Comparison of ENCODE assay signal across 1 cellular context in the genomic region with DNA sequence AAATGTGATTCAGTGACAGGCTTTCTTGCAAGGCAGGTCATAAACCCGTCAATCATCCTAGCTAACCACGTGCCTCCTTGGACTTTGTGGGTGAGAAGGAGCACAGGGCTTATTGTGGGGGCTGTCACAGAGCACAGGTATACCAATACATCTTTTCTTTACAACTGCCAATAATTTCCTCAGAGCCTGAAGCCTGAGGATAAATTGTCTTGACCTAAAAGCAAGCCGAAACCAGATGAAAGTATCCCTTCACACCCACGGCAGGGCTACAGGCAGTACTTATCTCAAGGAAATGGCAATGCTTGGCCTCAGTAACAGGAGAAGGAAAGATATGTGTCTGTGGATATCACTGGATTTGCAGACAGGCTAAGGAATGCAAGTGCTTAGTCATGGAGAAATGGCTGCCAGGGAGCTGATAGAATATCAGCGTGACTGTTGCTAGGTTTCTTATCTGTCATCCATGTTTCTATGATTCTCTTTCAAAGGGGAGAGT.
TF ChIP-seq lines count a peak whose summit lies in the region.

No MANE protein-coding gene starts in this region.

TF ChIP-seq in K562, 482 proteins besides CTCF, POLR2A, EP300 and RAD21 (continued from another document and continues in another):
- TF ChIP-seq, protein P1, sequence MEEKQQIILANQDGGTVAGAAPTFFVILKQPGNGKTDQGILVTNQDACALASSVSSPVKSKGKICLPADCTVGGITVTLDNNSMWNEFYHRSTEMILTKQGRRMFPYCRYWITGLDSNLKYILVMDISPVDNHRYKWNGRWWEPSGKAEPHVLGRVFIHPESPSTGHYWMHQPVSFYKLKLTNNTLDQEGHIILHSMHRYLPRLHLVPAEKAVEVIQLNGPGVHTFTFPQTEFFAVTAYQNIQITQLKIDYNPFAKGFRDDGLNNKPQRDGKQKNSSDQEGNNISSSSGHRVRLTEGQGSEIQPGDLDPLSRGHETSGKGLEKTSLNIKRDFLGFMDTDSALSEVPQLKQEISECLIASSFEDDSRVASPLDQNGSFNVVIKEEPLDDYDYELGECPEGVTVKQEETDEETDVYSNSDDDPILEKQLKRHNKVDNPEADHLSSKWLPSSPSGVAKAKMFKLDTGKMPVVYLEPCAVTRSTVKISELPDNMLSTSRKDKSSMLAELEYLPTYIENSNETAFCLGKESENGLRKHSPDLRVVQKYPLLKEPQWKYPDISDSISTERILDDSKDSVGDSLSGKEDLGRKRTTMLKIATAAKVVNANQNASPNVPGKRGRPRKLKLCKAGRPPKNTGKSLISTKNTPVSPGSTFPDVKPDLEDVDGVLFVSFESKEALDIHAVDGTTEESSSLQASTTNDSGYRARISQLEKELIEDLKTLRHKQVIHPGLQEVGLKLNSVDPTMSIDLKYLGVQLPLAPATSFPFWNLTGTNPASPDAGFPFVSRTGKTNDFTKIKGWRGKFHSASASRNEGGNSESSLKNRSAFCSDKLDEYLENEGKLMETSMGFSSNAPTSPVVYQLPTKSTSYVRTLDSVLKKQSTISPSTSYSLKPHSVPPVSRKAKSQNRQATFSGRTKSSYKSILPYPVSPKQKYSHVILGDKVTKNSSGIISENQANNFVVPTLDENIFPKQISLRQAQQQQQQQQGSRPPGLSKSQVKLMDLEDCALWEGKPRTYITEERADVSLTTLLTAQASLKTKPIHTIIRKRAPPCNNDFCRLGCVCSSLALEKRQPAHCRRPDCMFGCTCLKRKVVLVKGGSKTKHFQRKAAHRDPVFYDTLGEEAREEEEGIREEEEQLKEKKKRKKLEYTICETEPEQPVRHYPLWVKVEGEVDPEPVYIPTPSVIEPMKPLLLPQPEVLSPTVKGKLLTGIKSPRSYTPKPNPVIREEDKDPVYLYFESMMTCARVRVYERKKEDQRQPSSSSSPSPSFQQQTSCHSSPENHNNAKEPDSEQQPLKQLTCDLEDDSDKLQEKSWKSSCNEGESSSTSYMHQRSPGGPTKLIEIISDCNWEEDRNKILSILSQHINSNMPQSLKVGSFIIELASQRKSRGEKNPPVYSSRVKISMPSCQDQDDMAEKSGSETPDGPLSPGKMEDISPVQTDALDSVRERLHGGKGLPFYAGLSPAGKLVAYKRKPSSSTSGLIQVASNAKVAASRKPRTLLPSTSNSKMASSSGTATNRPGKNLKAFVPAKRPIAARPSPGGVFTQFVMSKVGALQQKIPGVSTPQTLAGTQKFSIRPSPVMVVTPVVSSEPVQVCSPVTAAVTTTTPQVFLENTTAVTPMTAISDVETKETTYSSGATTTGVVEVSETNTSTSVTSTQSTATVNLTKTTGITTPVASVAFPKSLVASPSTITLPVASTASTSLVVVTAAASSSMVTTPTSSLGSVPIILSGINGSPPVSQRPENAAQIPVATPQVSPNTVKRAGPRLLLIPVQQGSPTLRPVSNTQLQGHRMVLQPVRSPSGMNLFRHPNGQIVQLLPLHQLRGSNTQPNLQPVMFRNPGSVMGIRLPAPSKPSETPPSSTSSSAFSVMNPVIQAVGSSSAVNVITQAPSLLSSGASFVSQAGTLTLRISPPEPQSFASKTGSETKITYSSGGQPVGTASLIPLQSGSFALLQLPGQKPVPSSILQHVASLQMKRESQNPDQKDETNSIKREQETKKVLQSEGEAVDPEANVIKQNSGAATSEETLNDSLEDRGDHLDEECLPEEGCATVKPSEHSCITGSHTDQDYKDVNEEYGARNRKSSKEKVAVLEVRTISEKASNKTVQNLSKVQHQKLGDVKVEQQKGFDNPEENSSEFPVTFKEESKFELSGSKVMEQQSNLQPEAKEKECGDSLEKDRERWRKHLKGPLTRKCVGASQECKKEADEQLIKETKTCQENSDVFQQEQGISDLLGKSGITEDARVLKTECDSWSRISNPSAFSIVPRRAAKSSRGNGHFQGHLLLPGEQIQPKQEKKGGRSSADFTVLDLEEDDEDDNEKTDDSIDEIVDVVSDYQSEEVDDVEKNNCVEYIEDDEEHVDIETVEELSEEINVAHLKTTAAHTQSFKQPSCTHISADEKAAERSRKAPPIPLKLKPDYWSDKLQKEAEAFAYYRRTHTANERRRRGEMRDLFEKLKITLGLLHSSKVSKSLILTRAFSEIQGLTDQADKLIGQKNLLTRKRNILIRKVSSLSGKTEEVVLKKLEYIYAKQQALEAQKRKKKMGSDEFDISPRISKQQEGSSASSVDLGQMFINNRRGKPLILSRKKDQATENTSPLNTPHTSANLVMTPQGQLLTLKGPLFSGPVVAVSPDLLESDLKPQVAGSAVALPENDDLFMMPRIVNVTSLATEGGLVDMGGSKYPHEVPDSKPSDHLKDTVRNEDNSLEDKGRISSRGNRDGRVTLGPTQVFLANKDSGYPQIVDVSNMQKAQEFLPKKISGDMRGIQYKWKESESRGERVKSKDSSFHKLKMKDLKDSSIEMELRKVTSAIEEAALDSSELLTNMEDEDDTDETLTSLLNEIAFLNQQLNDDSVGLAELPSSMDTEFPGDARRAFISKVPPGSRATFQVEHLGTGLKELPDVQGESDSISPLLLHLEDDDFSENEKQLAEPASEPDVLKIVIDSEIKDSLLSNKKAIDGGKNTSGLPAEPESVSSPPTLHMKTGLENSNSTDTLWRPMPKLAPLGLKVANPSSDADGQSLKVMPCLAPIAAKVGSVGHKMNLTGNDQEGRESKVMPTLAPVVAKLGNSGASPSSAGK (IDR thresholded peaks at IDR 0.05), result peak; percentile 92
- TF ChIP-seq MTA2 (IDR thresholded peaks at IDR 0.05; ENCODE audit: low read depth) (peak; percentile 94), CC2D1A (IDR thresholded peaks at IDR 0.05) (peak; percentile 94; the same call in 1 of the 2 replicates), CREB1 (IDR thresholded peaks at IDR 0.05) (peak; percentile 75), CREB1 (CRISPR knock-in tag; IDR thresholded peaks at IDR 0.05) (peak; percentile 42; the same call in 1 of the 2 replicates), TFAM (CRISPR knock-in tag; conservative IDR thresholded peaks at IDR 0.05) (no peak), MBD2 (IDR thresholded peaks at IDR 0.05; ENCODE audit: borderline replicate concordance, low read depth) (peak; percentile 81; the same call in 1 of the 2 replicates), SP1 (CRISPR knock-in tag; IDR thresholded peaks at IDR 0.05) (no peak; the same call in 1 of the 2 replicates), ZKSCAN8 (CRISPR knock-in tag; IDR thresholded peaks at IDR 0.05) (peak; percentile 59; the same call in 1 of the 2 replicates), RBBP5 (IDR thresholded peaks at IDR 0.05; ENCODE audit: borderline replicate concordance, insufficient read depth, low read length, poor library complexity, severe bottlenecking) (peak; percentile 36), JUND (IDR thresholded peaks at IDR 0.05; ENCODE audit: borderline replicate concordance, low read depth, low read length) (peak; percentile 90), JUND (tag; IDR thresholded peaks at IDR 0.05; ENCODE audit: borderline replicate concordance, low read depth, low read length) (peak; percentile 91; the same call in 2 of the 3 replicates), TEAD4 (IDR thresholded peaks at IDR 0.05; ENCODE audit: low read length) (peak; percentile 99), TEAD4 (CRISPR knock-in tag; IDR thresholded peaks at IDR 0.05; ENCODE audit: borderline replicate concordance) (no peak), ZBED1 (IDR thresholded peaks at IDR 0.05) (no peak), SRSF9 (IDR thresholded peaks at IDR 0.05; ENCODE audit: borderline replicate concordance, low read depth, low read length) (no peak), MEIS2 (IDR thresholded peaks at IDR 0.05; ENCODE audit: partially characterized antibody) (peak; percentile 96), ETS2 (tag; IDR thresholded peaks at IDR 0.05; ENCODE audit: borderline replicate concordance, poor library complexity, severe bottlenecking) (no peak)
- TF ChIP-seq, protein P2, sequence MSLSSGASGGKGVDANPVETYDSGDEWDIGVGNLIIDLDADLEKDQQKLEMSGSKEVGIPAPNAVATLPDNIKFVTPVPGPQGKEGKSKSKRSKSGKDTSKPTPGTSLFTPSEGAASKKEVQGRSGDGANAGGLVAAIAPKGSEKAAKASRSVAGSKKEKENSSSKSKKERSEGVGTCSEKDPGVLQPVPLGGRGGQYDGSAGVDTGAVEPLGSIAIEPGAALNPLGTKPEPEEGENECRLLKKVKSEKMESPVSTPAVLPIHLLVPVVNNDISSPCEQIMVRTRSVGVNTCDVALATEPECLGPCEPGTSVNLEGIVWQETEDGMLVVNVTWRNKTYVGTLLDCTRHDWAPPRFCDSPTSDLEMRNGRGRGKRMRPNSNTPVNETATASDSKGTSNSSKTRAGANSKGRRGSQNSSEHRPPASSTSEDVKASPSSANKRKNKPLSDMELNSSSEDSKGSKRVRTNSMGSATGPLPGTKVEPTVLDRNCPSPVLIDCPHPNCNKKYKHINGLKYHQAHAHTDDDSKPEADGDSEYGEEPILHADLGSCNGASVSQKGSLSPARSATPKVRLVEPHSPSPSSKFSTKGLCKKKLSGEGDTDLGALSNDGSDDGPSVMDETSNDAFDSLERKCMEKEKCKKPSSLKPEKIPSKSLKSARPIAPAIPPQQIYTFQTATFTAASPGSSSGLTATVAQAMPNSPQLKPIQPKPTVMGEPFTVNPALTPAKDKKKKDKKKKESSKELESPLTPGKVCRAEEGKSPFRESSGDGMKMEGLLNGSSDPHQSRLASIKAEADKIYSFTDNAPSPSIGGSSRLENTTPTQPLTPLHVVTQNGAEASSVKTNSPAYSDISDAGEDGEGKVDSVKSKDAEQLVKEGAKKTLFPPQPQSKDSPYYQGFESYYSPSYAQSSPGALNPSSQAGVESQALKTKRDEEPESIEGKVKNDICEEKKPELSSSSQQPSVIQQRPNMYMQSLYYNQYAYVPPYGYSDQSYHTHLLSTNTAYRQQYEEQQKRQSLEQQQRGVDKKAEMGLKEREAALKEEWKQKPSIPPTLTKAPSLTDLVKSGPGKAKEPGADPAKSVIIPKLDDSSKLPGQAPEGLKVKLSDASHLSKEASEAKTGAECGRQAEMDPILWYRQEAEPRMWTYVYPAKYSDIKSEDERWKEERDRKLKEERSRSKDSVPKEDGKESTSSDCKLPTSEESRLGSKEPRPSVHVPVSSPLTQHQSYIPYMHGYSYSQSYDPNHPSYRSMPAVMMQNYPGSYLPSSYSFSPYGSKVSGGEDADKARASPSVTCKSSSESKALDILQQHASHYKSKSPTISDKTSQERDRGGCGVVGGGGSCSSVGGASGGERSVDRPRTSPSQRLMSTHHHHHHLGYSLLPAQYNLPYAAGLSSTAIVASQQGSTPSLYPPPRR (CRISPR knock-in tag; IDR thresholded peaks at IDR 0.05; ENCODE audit: borderline replicate concordance), result no peak
- TF ChIP-seq, protein P3, sequence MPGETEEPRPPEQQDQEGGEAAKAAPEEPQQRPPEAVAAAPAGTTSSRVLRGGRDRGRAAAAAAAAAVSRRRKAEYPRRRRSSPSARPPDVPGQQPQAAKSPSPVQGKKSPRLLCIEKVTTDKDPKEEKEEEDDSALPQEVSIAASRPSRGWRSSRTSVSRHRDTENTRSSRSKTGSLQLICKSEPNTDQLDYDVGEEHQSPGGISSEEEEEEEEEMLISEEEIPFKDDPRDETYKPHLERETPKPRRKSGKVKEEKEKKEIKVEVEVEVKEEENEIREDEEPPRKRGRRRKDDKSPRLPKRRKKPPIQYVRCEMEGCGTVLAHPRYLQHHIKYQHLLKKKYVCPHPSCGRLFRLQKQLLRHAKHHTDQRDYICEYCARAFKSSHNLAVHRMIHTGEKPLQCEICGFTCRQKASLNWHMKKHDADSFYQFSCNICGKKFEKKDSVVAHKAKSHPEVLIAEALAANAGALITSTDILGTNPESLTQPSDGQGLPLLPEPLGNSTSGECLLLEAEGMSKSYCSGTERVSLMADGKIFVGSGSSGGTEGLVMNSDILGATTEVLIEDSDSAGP (CRISPR knock-in tag; IDR thresholded peaks at IDR 0.05), result no peak
- TF ChIP-seq, protein P4, sequence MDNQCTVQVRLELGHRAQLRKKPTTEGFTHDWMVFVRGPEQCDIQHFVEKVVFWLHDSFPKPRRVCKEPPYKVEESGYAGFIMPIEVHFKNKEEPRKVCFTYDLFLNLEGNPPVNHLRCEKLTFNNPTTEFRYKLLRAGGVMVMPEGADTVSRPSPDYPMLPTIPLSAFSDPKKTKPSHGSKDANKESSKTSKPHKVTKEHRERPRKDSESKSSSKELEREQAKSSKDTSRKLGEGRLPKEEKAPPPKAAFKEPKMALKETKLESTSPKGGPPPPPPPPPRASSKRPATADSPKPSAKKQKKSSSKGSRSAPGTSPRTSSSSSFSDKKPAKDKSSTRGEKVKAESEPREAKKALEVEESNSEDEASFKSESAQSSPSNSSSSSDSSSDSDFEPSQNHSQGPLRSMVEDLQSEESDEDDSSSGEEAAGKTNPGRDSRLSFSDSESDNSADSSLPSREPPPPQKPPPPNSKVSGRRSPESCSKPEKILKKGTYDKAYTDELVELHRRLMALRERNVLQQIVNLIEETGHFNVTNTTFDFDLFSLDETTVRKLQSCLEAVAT (IDR thresholded peaks at IDR 0.05), result peak; percentile 59 to 78; a peak in 2 of 4 replicates
- TF ChIP-seq, protein P5, sequence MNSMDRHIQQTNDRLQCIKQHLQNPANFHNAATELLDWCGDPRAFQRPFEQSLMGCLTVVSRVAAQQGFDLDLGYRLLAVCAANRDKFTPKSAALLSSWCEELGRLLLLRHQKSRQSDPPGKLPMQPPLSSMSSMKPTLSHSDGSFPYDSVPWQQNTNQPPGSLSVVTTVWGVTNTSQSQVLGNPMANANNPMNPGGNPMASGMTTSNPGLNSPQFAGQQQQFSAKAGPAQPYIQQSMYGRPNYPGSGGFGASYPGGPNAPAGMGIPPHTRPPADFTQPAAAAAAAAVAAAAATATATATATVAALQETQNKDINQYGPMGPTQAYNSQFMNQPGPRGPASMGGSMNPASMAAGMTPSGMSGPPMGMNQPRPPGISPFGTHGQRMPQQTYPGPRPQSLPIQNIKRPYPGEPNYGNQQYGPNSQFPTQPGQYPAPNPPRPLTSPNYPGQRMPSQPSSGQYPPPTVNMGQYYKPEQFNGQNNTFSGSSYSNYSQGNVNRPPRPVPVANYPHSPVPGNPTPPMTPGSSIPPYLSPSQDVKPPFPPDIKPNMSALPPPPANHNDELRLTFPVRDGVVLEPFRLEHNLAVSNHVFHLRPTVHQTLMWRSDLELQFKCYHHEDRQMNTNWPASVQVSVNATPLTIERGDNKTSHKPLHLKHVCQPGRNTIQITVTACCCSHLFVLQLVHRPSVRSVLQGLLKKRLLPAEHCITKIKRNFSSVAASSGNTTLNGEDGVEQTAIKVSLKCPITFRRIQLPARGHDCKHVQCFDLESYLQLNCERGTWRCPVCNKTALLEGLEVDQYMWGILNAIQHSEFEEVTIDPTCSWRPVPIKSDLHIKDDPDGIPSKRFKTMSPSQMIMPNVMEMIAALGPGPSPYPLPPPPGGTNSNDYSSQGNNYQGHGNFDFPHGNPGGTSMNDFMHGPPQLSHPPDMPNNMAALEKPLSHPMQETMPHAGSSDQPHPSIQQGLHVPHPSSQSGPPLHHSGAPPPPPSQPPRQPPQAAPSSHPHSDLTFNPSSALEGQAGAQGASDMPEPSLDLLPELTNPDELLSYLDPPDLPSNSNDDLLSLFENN (IDR thresholded peaks at IDR 0.05; ENCODE audit: low read depth in 2 of 2, low read length in 2 of 2), result peak in 1 of 2 experiments; percentile 92; a peak in 2 of 4 replicates
- TF ChIP-seq, protein P6, sequence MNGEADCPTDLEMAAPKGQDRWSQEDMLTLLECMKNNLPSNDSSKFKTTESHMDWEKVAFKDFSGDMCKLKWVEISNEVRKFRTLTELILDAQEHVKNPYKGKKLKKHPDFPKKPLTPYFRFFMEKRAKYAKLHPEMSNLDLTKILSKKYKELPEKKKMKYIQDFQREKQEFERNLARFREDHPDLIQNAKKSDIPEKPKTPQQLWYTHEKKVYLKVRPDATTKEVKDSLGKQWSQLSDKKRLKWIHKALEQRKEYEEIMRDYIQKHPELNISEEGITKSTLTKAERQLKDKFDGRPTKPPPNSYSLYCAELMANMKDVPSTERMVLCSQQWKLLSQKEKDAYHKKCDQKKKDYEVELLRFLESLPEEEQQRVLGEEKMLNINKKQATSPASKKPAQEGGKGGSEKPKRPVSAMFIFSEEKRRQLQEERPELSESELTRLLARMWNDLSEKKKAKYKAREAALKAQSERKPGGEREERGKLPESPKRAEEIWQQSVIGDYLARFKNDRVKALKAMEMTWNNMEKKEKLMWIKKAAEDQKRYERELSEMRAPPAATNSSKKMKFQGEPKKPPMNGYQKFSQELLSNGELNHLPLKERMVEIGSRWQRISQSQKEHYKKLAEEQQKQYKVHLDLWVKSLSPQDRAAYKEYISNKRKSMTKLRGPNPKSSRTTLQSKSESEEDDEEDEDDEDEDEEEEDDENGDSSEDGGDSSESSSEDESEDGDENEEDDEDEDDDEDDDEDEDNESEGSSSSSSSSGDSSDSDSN (IDR thresholded peaks at IDR 0.05; ENCODE audit: borderline replicate concordance in 1 of 2, low read depth in 2 of 2, low read length in 2 of 2), result 0 out of 4 replicates have a peak, but pooled peaks of 1 of the 2 experiments have one; percentile 29
